15 cellular contexts compared by ENCODE assay signal in the genomic region with DNA sequence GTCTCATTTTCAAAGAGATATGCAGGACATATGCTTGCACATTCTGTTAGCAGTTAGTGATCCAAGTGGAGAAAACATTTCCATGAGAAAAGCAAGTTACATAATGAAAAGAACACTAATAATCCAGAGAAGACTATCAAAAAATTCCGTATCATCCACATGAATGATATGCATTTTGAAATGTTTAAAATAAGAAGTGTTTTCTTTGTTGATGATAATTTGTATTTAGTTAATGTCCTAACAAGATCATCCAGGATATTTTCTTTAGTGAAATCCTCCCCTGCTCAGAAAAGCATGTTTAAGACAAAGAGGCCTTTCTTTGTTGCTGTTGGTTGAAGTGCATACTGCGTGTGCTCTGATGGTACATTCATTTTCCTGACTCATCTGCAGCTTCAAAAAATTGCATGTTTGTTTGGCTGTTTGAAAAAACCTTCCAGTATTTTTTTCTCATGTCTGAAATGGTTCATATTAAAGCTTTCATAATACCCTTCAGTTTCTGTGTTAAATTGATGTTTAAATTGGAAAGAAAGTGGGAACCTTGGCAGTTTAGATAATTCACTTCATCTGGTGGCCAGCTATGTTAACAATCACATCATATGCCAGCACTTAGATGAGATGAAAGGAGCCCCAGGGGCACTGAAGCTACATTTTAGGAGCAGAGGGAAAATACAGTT.
DNase-seq lines count a peak whose midpoint lies in the region; ATAC-seq and TF ChIP-seq lines count a peak whose summit lies in the region.
"Had no signal": no experiment of that assay in that cellular context is flagged by ENCODE, and none has a peak within 500 bp of the region (broad histone marks: within the 10 kb centered on the region; RNA-seq: fewer than 3 reads in every experiment).

No MANE protein-coding gene starts in this region.

- TF ChIP-seq CTCF in HEK293 (tag by site-specific recombination; IDR thresholded peaks at IDR 0.05) (no peak), fibroblast of lung (conservative IDR thresholded peaks at IDR 0.05 in 1 of 2, IDR thresholded peaks at IDR 0.05 in 1 of 2; ENCODE audit: low read depth in 1 of 2, low read length in 2 of 2) (no peak)

- H3K27ac ChIP-seq in HEK293 (ENCODE audit: extremely low read depth, low read depth, low read length) (no peak overlapping the region), fibroblast of lung (ENCODE audit: insufficient read depth, low read length) (no peak overlapping the region)
- H3K27ac ChIP-seq: left lung, upper lobe of left lung had no signal

- no peak overlapping the region for H3K4me2 ChIP-seq in fibroblast of lung (ENCODE audit: extremely low read depth, insufficient read depth, low read length)

- POLR2A ChIA-PET in HEK293 (lab: Yijun Ruan, JAX): no interaction called here

- no peaks in the 10 kb centered on the region for H3K79me2 ChIP-seq in fibroblast of lung (ENCODE audit: control insufficient read depth, insufficient read depth, low read length)

- H3K27me3 ChIP-seq in fibroblast of lung (ENCODE audit: control insufficient read depth, insufficient read depth, low read length): no peaks in the 10 kb centered on the region
- H3K27me3 ChIP-seq: left lung, upper lobe of left lung had no signal

- H2AFZ ChIP-seq in fibroblast of lung (ENCODE audit: low read length): no peak overlapping the region

- no peaks in the 10 kb centered on the region for H4K20me1 ChIP-seq in fibroblast of lung (ENCODE audit: control insufficient read depth, extremely low read depth, insufficient read depth, low read length)

- no peaks in the 10 kb centered on the region; the same call in 1 of the 2 replicates for H3K4me1 ChIP-seq in HEK293 (ENCODE audit: control insufficient read depth, insufficient read depth, low read length)
- peaks cover 12% of the 10 kb centered on the region for H3K4me1 ChIP-seq in fibroblast of lung (ENCODE audit: control insufficient read depth, extremely low read depth, insufficient read depth, low read length)
- H3K4me1 ChIP-seq: left lung, upper lobe of left lung had no signal

- H3K36me3 ChIP-seq in HEK293 (ENCODE audit: control insufficient read depth in 2 of 2, insufficient read depth in 1 of 2, low read length in 2 of 2) (no peaks in the 10 kb centered on the region), fibroblast of lung (ENCODE audit: control insufficient read depth, insufficient read depth, low read length) (no peaks in the 10 kb centered on the region)
- H3K36me3 ChIP-seq: left lung, upper lobe of left lung had no signal

- ATAC-seq in GM21447 (IDR thresholded peaks at IDR 0.05; ENCODE audit: unreplicated experiment) (no peak), GM21360 (IDR thresholded peaks at IDR 0.05; ENCODE audit: unreplicated experiment) (no peak)
- ATAC-seq: activated CD8-positive, alpha-beta T cell treated with anti-CD3 and anti-CD28 coated beads for 36 hours; esophagus mucosa; left lung had no signal

- peak; percentile 20 for DNase-seq in RPMI7951 (ENCODE audit: low read depth)
- DNase-seq in fibroblast of lung (ENCODE audit: low read depth in 2 of 2): peak; percentile 24 to 64
- peak; percentile 57 for DNase-seq in retina
- DNase-seq in activated CD8-positive, alpha-beta memory T cell treated with anti-CD3 and anti-CD28 coated beads, Interleukin-2, amount 50 U/mL, for 4 hours: no peak
- DNase-seq in dermis blood vessel endothelial cell: no peak
- DNase-seq: activated CD8-positive, alpha-beta T cell treated with anti-CD3 and anti-CD28 coated beads for 36 hours; activated naive CD8-positive, alpha-beta T cell treated with anti-CD3 and anti-CD28 coated beads, Interleukin-2, amount 10 ng/mL, durations not matched to agents 7 days and 5 days; DMS53; left lung; NCI-H510A; upper lobe of left lung had no signal

- H3K4me3 ChIP-seq in HEK293 (ENCODE audit: low read depth, low read length) (no peak overlapping the region), fibroblast of lung (replicated peaks in 1 of 4; ENCODE audit: control extremely low read depth in 1 of 4, insufficient read depth in 1 of 4, low read depth in 3 of 4, low read length in 4 of 4) (no peak overlapping the region)
- H3K4me3 ChIP-seq: left lung, upper lobe of left lung had no signal

- CTCF ChIA-PET in HEK293 (lab: Yijun Ruan, JAX): no interaction called here

- no peaks in the 10 kb centered on the region for H3K9me3 ChIP-seq in HEK293 (ENCODE audit: control insufficient read depth, insufficient read depth, low read depth, low read length)
- H3K9me3 ChIP-seq in fibroblast of lung (ENCODE audit: control insufficient read depth, insufficient read depth, low read depth, low read length): no peaks in the 10 kb centered on the region
- H3K9me3 ChIP-seq: upper lobe of left lung had no signal

- no peak overlapping the region for H3K9ac ChIP-seq in fibroblast of lung (ENCODE audit: insufficient read depth, low read length)

TF ChIP-seq in HEK293, 187 proteins besides CTCF, POLR2A, EP300 and RAD21:
- TF ChIP-seq, protein P1, sequence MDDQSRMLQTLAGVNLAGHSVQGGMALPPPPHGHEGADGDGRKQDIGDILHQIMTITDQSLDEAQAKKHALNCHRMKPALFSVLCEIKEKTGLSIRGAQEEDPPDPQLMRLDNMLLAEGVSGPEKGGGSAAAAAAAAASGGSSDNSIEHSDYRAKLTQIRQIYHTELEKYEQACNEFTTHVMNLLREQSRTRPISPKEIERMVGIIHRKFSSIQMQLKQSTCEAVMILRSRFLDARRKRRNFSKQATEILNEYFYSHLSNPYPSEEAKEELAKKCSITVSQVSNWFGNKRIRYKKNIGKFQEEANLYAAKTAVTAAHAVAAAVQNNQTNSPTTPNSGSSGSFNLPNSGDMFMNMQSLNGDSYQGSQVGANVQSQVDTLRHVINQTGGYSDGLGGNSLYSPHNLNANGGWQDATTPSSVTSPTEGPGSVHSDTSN (CRISPR knock-in tag; IDR thresholded peaks at IDR 0.05): no peak
- no peak for TF ChIP-seq ZNF707 (tag by site-specific recombination; IDR thresholded peaks at IDR 0.05)
- TF ChIP-seq ZNF624 (tag by site-specific recombination; IDR thresholded peaks at IDR 0.05): no peak
- TF ChIP-seq SP3 (tag by site-specific recombination; IDR thresholded peaks at IDR 0.05): no peak
- TF ChIP-seq ZNF600 (tag by site-specific recombination; IDR thresholded peaks at IDR 0.05): peak; percentile 65

Comparison
In these comparisons a context has a peak if more than half of its experiments do, and no peak if none do; other contexts are left out.
1. DNase-seq: peak in RPMI7951 (single experiment), fibroblast of lung (2 of 2) and retina (single experiment); none in activated CD8-positive, alpha-beta memory T cell treated with anti-CD3 and anti-CD28 coated beads, Interleukin-2, amount 50 U/mL, for 4 hours (single experiment) and dermis blood vessel endothelial cell (single experiment).